In the genomic region with DNA sequence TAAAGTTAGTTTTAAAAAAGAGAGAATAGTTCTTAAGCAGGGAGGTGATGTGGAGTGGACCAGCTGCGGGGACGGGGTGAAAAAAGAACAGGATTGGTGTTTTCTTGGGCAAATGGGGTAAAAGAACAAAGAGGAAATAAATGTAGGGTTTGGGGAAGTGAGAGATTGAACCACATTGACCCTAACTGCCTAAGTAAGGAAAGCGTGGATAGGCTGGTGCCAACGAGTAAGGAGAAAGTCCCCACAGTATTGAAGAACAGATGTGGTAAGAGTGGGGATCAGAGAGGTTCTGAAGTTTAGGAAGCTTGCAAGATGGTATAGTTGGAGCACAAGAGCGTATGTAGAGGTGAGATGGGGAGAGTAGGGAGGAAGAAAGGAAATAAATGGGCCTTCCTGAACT, we compare ENCODE assay signal across 10 cellular contexts. TPM values are rescaled to one million over a fixed set of nuclear protein-coding genes. Genes with fewer than 3 reads are reported as not detected.
DNase-seq lines count a peak whose midpoint lies in the region; TF ChIP-seq lines count a peak whose summit lies in the region.
"Had no signal": no experiment of that assay in that cellular context is flagged by ENCODE, and none has a peak within 500 bp of the region (broad histone marks: within the 10 kb centered on the region; RNA-seq: fewer than 3 reads in every experiment).

No MANE protein-coding gene starts in this region.

- no peak for DNase-seq in CD4-positive, alpha-beta memory T cell
- DNase-seq in MV-4-11 (lab: John Stamatoyannopoulos, UW): peak; percentile 98
- peak; percentile 57 for DNase-seq in pons (ENCODE audit: low spot score)
- no peak for DNase-seq in KG1 (lab: John Stamatoyannopoulos, UW)
- no peak for DNase-seq in NCI-H345 treated with DMSO at 0.1 percent for 48 hours (lab: John Stamatoyannopoulos, UW; ENCODE audit: unreplicated experiment)
- no peak for DNase-seq in esophagus muscularis mucosa (ENCODE audit: extremely low spot score)
- DNase-seq in HT-29 (ENCODE audit: low spot score): no peak
- DNase-seq: activated effector memory CD4-positive, alpha-beta T cell treated with Interleukin-2 at 50 U/mL for 16 hours; substantia nigra had no signal

- intact Hi-C loops in CD4-positive, alpha-beta memory T cell (cut with micrococcal nuclease): no loop called here
- intact Hi-C loops in esophagus muscularis mucosa (cut with DNase I): no loop called here

- H3K4me1 Mint-ChIP-seq in CD4-positive, alpha-beta memory T cell: peaks cover 63 to 89% (median 76%) of the 10 kb centered on the region in 4 donors
- peaks cover 68% of the 10 kb centered on the region for H3K4me1 Mint-ChIP-seq in brain

- H3K36me3 Mint-ChIP-seq in CD4-positive, alpha-beta memory T cell: peaks cover 6 to 14% of the 10 kb centered on the region in 2 donors
- H3K36me3 Mint-ChIP-seq in brain: peaks cover 11% of the 10 kb centered on the region

- no peaks in the 10 kb centered on the region for H3K27me3 Mint-ChIP-seq in CD4-positive, alpha-beta memory T cell
- no peaks in the 10 kb centered on the region for H3K27me3 Mint-ChIP-seq in brain

- WGBS in esophagus muscularis mucosa: 80% methylated on average over 5 of the region's 5 CpGs

- H3K4me3 ChIP-seq in CD4-positive, alpha-beta memory T cell (ENCODE audit: low read length in 2 of 2): no peak overlapping the region
- H3K4me3 ChIP-seq in esophagus muscularis mucosa: no peak overlapping the region

- no peaks in the 10 kb centered on the region for H3K36me3 ChIP-seq in CD4-positive, alpha-beta memory T cell (ENCODE audit: insufficient read depth, low read length)
- no peaks in the 10 kb centered on the region for H3K36me3 ChIP-seq in esophagus muscularis mucosa

- peaks cover 78% of the 10 kb centered on the region for H3K4me1 ChIP-seq in CD4-positive, alpha-beta memory T cell (ENCODE audit: insufficient read depth, low read length)
- H3K4me1 ChIP-seq in esophagus muscularis mucosa: peaks cover 29 to 65% (median 62%) of the 10 kb centered on the region in 4 donors

- POLR2A ChIA-PET in CD4-positive, alpha-beta memory T cell (lab: Charles Lee; ENCODE audit: partially characterized antibody): no interaction called here

- H3K27ac ChIP-seq in CD4-positive, alpha-beta memory T cell (ENCODE audit: low read depth, low read length): no peak overlapping the region
- no peak overlapping the region for H3K27ac ChIP-seq in esophagus muscularis mucosa (replicated peaks in 1 of 4)

- H3K9me3 ChIP-seq in CD4-positive, alpha-beta memory T cell (ENCODE audit: control insufficient read depth in 1 of 2, low read length in 2 of 2): no peaks in the 10 kb centered on the region
- no peaks in the 10 kb centered on the region for H3K9me3 ChIP-seq in esophagus muscularis mucosa

- peak overlapping the region in 3 of 8 donors; percentile 11 to 73 (median 13) for H3K4me3 Mint-ChIP-seq in CD4-positive, alpha-beta memory T cell
- H3K4me3 Mint-ChIP-seq in brain: peak overlapping the region in 2 of 5 experiments; percentile 13 to 23

- no peak for TF ChIP-seq CTCF in brain (conservative IDR thresholded peaks at IDR 0.05)
- no peak for TF ChIP-seq CTCF in esophagus muscularis mucosa (IDR thresholded peaks at IDR 0.05)

- H3K27me3 ChIP-seq in CD4-positive, alpha-beta memory T cell (ENCODE audit: insufficient read depth, low read length): no peaks in the 10 kb centered on the region
- no peaks in the 10 kb centered on the region for H3K27me3 ChIP-seq in esophagus muscularis mucosa

- H3K27ac Mint-ChIP-seq in CD4-positive, alpha-beta memory T cell: peak overlapping the region in 4 of 7 donors; percentile 2 to 80 (median 40)
- H3K27ac Mint-ChIP-seq in brain: peak overlapping the region in 3 of 5 experiments; percentile 23 to 80 (median 45)

- TF ChIP-seq EP300 in esophagus muscularis mucosa (IDR thresholded peaks at IDR 0.05): no peak

- no peak for TF ChIP-seq POLR2A in esophagus muscularis mucosa (IDR thresholded peaks at IDR 0.05; ENCODE audit: low read depth)

- CTCF ChIA-PET in CD4-positive, alpha-beta memory T cell (lab: Charles Lee; ENCODE audit: partially characterized antibody): no interaction called here

- no peaks in the 10 kb centered on the region for H3K9me3 Mint-ChIP-seq in CD4-positive, alpha-beta memory T cell
- H3K9me3 Mint-ChIP-seq in brain: no peaks in the 10 kb centered on the region

RNA-seq across cellular contexts. Expression of a gene that starts 17.0 kb away (rescaled TPM):
- 10 to 100 TPM; 65.0 to 71.9 TPM for total RNA-seq in CD4-positive, alpha-beta memory T cell
- 10 to 100 TPM in 1 of 2 donors, 1 to 10 TPM in 1; 7.6 to 19.5 TPM for polyA plus RNA-seq in CD4-positive, alpha-beta memory T cell
- polyA plus RNA-seq in brain (ENCODE audit: insufficient read depth, low read depth, low replicate concordance): 12.5 TPM
- 10 to 100 TPM; 17.5 to 23.7 (median 19.4) TPM for total RNA-seq in esophagus muscularis mucosa
- 12.2 and 13.0 TPM in 2 replicates for total RNA-seq in HT-29 (2014; rRNA removed; shearing (Covaris generic))

RNA-seq across cellular contexts. Expression of a gene that starts 52.4 kb away (rescaled TPM):
- 1 to 10 TPM; 4.8 to 5.7 TPM for total RNA-seq in CD4-positive, alpha-beta memory T cell
- 1 to 10 TPM; 1.8 to 5.4 TPM for polyA plus RNA-seq in CD4-positive, alpha-beta memory T cell
- polyA plus RNA-seq in brain (ENCODE audit: insufficient read depth, low read depth, low replicate concordance): 6.6 TPM
- total RNA-seq in esophagus muscularis mucosa: 1 to 10 TPM; 5.8 to 8.6 (median 7.6) TPM
- total RNA-seq in HT-29 (2014; rRNA removed; shearing (Covaris generic)): 4.4 and 7.1 TPM in 2 replicates

Comparison
In these comparisons a context has a peak if more than half of its experiments do, and no peak if none do; other contexts are left out.
1. DNase-seq: peak in MV-4-11 (single experiment) and pons (single experiment); none in CD4-positive, alpha-beta memory T cell (0 of 5), KG1 (single experiment), NCI-H345 treated with DMSO at 0.1 percent for 48 hours (single experiment), esophagus muscularis mucosa (single experiment) and HT-29 (single experiment).